Comparison of ENCODE assay signal across 12 cellular contexts in the genomic region with DNA sequence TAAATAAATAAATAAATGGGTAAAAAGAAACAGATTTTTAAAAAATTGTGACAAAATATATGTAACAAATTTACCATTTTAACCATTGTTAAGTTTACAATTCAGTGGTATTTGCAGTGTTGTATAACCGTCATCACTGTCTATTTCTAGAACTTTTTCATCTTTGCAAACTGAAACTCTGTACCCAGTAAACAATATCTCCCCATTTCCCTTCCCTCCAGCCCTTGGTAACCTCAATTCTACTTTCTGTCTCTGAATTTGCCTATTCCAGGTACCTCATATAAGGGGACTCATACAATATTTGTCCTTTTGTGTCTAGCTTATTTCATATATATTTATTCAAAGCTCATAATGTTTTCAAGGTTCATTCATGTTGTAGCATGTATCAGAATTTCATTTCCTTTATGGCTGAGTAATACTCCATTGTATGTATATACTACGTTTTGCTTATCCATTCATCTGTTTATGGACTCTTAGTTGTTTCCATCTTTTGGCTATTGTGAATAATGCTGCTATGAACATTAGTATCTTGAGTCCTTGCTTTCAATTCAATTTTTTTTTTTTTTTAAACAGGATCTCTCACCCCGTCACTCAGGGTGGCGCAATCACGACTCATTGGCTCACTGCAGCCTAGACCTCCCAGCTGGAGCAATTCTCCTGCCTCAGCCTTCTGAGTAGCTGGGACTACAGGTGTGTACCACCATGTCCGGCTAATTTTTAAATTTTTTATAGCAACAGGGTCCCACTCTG. TPM values are rescaled to one million over a fixed set of nuclear protein-coding genes. Genes with fewer than 3 reads are reported as not detected.
A peak's percentile ranks its signal among the peaks of the same experiment; 100 is the strongest.
DNase-seq lines count a peak whose midpoint lies in the region; ATAC-seq and TF ChIP-seq lines count a peak whose summit lies in the region.
"Had no signal": no experiment of that assay in that cellular context is flagged by ENCODE, and none has a peak within 500 bp of the region (broad histone marks: within the 10 kb centered on the region; RNA-seq: fewer than 3 reads in every experiment).

No MANE protein-coding gene starts in this region.

- TF ChIP-seq CTCF in fibroblast of mammary gland (conservative IDR thresholded peaks at IDR 0.05; ENCODE audit: control insufficient read depth, insufficient read depth, low read depth, low read length): no peak

- H3K27me3 Mint-ChIP-seq in activated naive CD4-positive, alpha-beta T cell treated with anti-CD3 and anti-CD28 coated beads, Interleukin-2, amount 10 ng/mL, durations not matched to agents 7 days and 5 days: no peaks in the 10 kb centered on the region
- H3K27me3 Mint-ChIP-seq: T-cell had no signal

- H3K4me3 ChIP-seq in fibroblast of mammary gland (ENCODE audit: control insufficient read depth, low read depth, low read length) (no peak overlapping the region), aorta (ENCODE audit: low read length in 2 of 2) (no peak overlapping the region)
- H3K4me3 ChIP-seq in effector memory CD4-positive, alpha-beta T cell (ENCODE audit: insufficient read depth, low read depth, low read length, poor library complexity, severe bottlenecking): no peak overlapping the region

- intact Hi-C loops in aorta (cut with DNase I): no loop called here

- H3K27ac ChIP-seq in aorta (ENCODE audit: low read depth in 1 of 2, low read length in 2 of 2): peak overlapping the region; percentile 17 to 39
- H3K27ac ChIP-seq in effector memory CD4-positive, alpha-beta T cell (ENCODE audit: insufficient read depth, low read length, poor library complexity, severe bottlenecking): no peak overlapping the region

- H3K4me3 Mint-ChIP-seq in activated naive CD4-positive, alpha-beta T cell treated with anti-CD3 and anti-CD28 coated beads, Interleukin-2, amount 10 ng/mL, durations not matched to agents 7 days and 5 days: no peak overlapping the region
- H3K4me3 Mint-ChIP-seq: T-cell had no signal

- no peak for ATAC-seq in aorta (ENCODE audit: low FRiP score)
- ATAC-seq in GM19035 (IDR thresholded peaks at IDR 0.05; ENCODE audit: unreplicated experiment): no peak
- ATAC-seq: T-cell had no signal

- DNase-seq in activated naive CD4-positive, alpha-beta T cell treated with anti-CD3 and anti-CD28 coated beads, Interleukin-2, amount 10 ng/mL, durations not matched to agents 7 days and 5 days: no peak
- no peak for DNase-seq in activated naive CD4-positive, alpha-beta T cell treated with Interleukin-2 at 50 U/mL for 16 hours
- DNase-seq in NOMO-1 treated with dmso at 0.1 percent for 144 hours (lab: John Stamatoyannopoulos, UW; ENCODE audit: unreplicated experiment) (peak; percentile 11), fibroblast of mammary gland (ENCODE audit: low read depth) (peak; percentile 83), aorta (peak in 1 of 2 donors; percentile 57)
- DNase-seq in effector memory CD4-positive, alpha-beta T cell: no peak
- DNase-seq in stimulated activated naive CD4-positive, alpha-beta T cell treated with Interleukin-2 at 50 U/mL for 16 hours (lab: John Stamatoyannopoulos, UW): no peak
- DNase-seq: NCI-H446 treated with DMSO at 0.1 percent for 48 hours, T-cell had no signal

- H3K4me1 ChIP-seq in aorta (ENCODE audit: control insufficient read depth in 1 of 2, insufficient read depth in 2 of 2, low read length in 2 of 2): peaks cover 5% of the 10 kb centered on the region in 2 donors
- H3K4me1 ChIP-seq in effector memory CD4-positive, alpha-beta T cell (ENCODE audit: control insufficient read depth, insufficient read depth, low read length, poor library complexity, severe bottlenecking): no peaks in the 10 kb centered on the region

- H3K27me3 ChIP-seq in aorta (ENCODE audit: control insufficient read depth in 1 of 2, insufficient read depth in 2 of 2, low read length in 1 of 2): no peaks in the 10 kb centered on the region
- H3K27me3 ChIP-seq in effector memory CD4-positive, alpha-beta T cell (replicated peaks; ENCODE audit: control insufficient read depth, insufficient read depth, low read length, poor library complexity, severe bottlenecking): no peaks in the 10 kb centered on the region

- peaks cover 36% of the 10 kb centered on the region for H3K36me3 Mint-ChIP-seq in activated naive CD4-positive, alpha-beta T cell treated with anti-CD3 and anti-CD28 coated beads, Interleukin-2, amount 10 ng/mL, durations not matched to agents 7 days and 5 days

- H3K4me1 Mint-ChIP-seq in activated naive CD4-positive, alpha-beta T cell treated with anti-CD3 and anti-CD28 coated beads, Interleukin-2, amount 10 ng/mL, durations not matched to agents 7 days and 5 days: peaks cover 31% of the 10 kb centered on the region

- H3K9me3 Mint-ChIP-seq in activated naive CD4-positive, alpha-beta T cell treated with anti-CD3 and anti-CD28 coated beads, Interleukin-2, amount 10 ng/mL, durations not matched to agents 7 days and 5 days: peaks cover 3% of the 10 kb centered on the region

- peaks cover 0 to 3% of the 10 kb centered on the region in 2 donors for H3K36me3 ChIP-seq in aorta (ENCODE audit: control insufficient read depth in 1 of 2, insufficient read depth in 2 of 2, low read length in 1 of 2)
- peaks cover 21% of the 10 kb centered on the region for H3K36me3 ChIP-seq in effector memory CD4-positive, alpha-beta T cell (ENCODE audit: control insufficient read depth, insufficient read depth, low read length)

- WGBS in aorta, 2 donors: 89 to 93% methylated on average over 6 of the region's 6 CpGs

- CTCF ChIA-PET in activated naive CD4-positive, alpha-beta T cell treated with anti-CD3 and anti-CD28 coated beads, Interleukin-2, amount 10 ng/mL, durations not matched to agents 7 days and 5 days (lab: Charles Lee): no interaction called here

- no peaks in the 10 kb centered on the region for H3K9me3 ChIP-seq in aorta (ENCODE audit: control insufficient read depth, low read length)
- no peaks in the 10 kb centered on the region for H3K9me3 ChIP-seq in effector memory CD4-positive, alpha-beta T cell (ENCODE audit: control insufficient read depth, low read length)

- H3K27ac Mint-ChIP-seq in activated naive CD4-positive, alpha-beta T cell treated with anti-CD3 and anti-CD28 coated beads, Interleukin-2, amount 10 ng/mL, durations not matched to agents 7 days and 5 days: peak overlapping the region; percentile 34
- H3K27ac Mint-ChIP-seq: T-cell had no signal

RNA-seq across cellular contexts. Expression of a gene that starts 8.9 kb away (rescaled TPM):
- 10 to 100 TPM; 47.1 to 59.3 TPM for total RNA-seq in aorta
- polyA plus RNA-seq in aorta: 10 to 100 TPM; 61.1 to 86.8 TPM

RNA-seq across cellular contexts. Expression of a gene that starts 36.8 kb away (rescaled TPM):
- total RNA-seq in aorta: not detected
- not detected for polyA plus RNA-seq in aorta
- total RNA-seq: cardiac septum, mesenteric fat pad, T-cell had no signal

RNA-seq across cellular contexts. Expression of a gene that starts 47.6 kb away (rescaled TPM):
- total RNA-seq in aorta: 10 to 100 TPM; 51.3 to 72.4 TPM
- polyA plus RNA-seq in aorta: 10 to 100 TPM; 16.7 to 31.1 TPM

Comparison
In these comparisons a context has a peak if more than half of its experiments do, and no peak if none do; other contexts are left out.
1. DNase-seq: peak in NOMO-1 treated with dmso at 0.1 percent for 144 hours (single experiment) and fibroblast of mammary gland (single experiment); none in activated naive CD4-positive, alpha-beta T cell treated with anti-CD3 and anti-CD28 coated beads, Interleukin-2, amount 10 ng/mL, durations not matched to agents 7 days and 5 days (single experiment), activated naive CD4-positive, alpha-beta T cell treated with Interleukin-2 at 50 U/mL for 16 hours (single experiment), effector memory CD4-positive, alpha-beta T cell (0 of 3) and stimulated activated naive CD4-positive, alpha-beta T cell treated with Interleukin-2 at 50 U/mL for 16 hours (single experiment).